Comparison of ENCODE assay signal across 20 cellular contexts in the genomic region with DNA sequence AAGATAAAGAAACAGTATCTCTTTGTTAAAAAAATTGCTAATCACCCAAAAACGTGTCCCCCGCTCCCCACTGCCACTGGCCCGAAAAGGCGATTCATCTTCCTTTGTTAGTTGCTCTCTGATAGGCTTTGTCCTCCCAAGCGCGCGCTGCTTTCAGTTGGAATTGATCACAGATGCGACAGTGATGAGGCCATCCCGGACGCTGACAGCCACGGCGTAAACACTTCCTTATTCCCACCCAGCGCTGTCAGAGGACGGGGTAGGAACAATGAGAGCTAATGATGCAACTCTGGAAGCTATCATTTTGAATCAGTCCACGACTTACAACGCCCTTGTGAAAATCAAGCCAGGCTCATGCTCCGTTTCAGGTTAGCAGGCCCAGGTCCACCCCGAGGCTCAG. TPM values are rescaled to one million over a fixed set of nuclear protein-coding genes. Genes with fewer than 3 reads are reported as not detected.
DNase-seq lines count a peak whose midpoint lies in the region; ATAC-seq and TF ChIP-seq lines count a peak whose summit lies in the region.
"Had no signal": no experiment of that assay in that cellular context is flagged by ENCODE, and none has a peak within 500 bp of the region (broad histone marks: within the 10 kb centered on the region; RNA-seq: fewer than 3 reads in every experiment).

No MANE protein-coding gene starts in this region.

- H3K27me3 Mint-ChIP-seq in HFFc6 (ENCODE audit: insufficient read depth) (no peaks in the 10 kb centered on the region; the same call in 1 of the 2 replicates), glutamatergic neuron (ENCODE audit: unreplicated experiment) (peaks cover 3% of the 10 kb centered on the region)

- POLR2A ChIA-PET in HEK293T (lab: Yijun Ruan, JAX) = no interaction called here

- no peaks in the 10 kb centered on the region for H3K4me1 ChIP-seq in heart left ventricle
- H3K4me1 ChIP-seq: A549, HAP-1 had no signal

- intact Hi-C loops in heart left ventricle (cut with DNase I) = no loop called here

- no peak overlapping the region for H3K4me3 ChIP-seq in heart left ventricle
- H3K4me3 ChIP-seq: A549, HAP-1 had no signal

- H3K9me3 Mint-ChIP-seq in HFFc6 (no peaks in the 10 kb centered on the region; the same call in 1 of the 2 replicates), glutamatergic neuron (ENCODE audit: unreplicated experiment) (no peaks in the 10 kb centered on the region)

- H3K27me3 ChIP-seq in layer of hippocampus (ENCODE audit: control insufficient read depth, insufficient read depth, low read length) (no peaks in the 10 kb centered on the region), heart left ventricle (no peaks in the 10 kb centered on the region)

- no peak for ATAC-seq in heart left ventricle
- ATAC-seq: A549 had no signal

- TF ChIP-seq POLR2A in heart left ventricle (IDR thresholded peaks at IDR 0.05) = no peak

- TF ChIP-seq CTCF in HFFc6 (IDR thresholded peaks at IDR 0.05) (no peak), glutamatergic neuron (IDR thresholded peaks at IDR 0.05; ENCODE audit: partially characterized antibody, unreplicated experiment) (no peak), heart left ventricle (IDR thresholded peaks at IDR 0.05) (no peak)

- peaks cover 0 to 74% (median 25%) of the 10 kb centered on the region in 9 donors for H3K36me3 ChIP-seq in heart left ventricle
- H3K36me3 ChIP-seq: HAP-1 had no signal

- no peak overlapping the region; the same call in 1 of the 2 replicates for H3K4me3 Mint-ChIP-seq in HFFc6
- no peak overlapping the region for H3K4me3 Mint-ChIP-seq in glutamatergic neuron (ENCODE audit: unreplicated experiment)

- DNase-seq in HFFc6 (no peak), cortex of kidney (lab: John Stamatoyannopoulos, UW) (peak; percentile 5), putamen (ENCODE audit: low spot score) (peak; percentile 80), glutamatergic neuron (no peak), heart left ventricle (no peak), NCI-H1105 (lab: John Stamatoyannopoulos, UW) (no peak), HEK293T (ENCODE audit: extremely low spot score) (no peak)
- DNase-seq: COR-L47, NCI-H1417 treated with DMSO at 0.1 percent for 48 hours, NCI-H2029, NCI-H2171, NCI-H446, NCI-H69, OCI-M1, RPMI8226, SIG-M5 had no signal

- H3K27ac ChIP-seq in layer of hippocampus (ENCODE audit: low read depth, low read length) = peak overlapping the region; percentile 49
- no peak overlapping the region for H3K27ac ChIP-seq in heart left ventricle
- H3K27ac ChIP-seq: A549, C4-2B had no signal

- CTCF ChIA-PET in HEK293T (lab: Yijun Ruan, JAX) = no interaction called here

- H3K9me3 ChIP-seq in heart left ventricle = peaks cover 0 to 4% (median 0%) of the 10 kb centered on the region in 12 donors
- H3K9me3 ChIP-seq: A549, HAP-1 had no signal

- H3K27ac Mint-ChIP-seq in HFFc6 = peak overlapping the region; percentile 24; the same call in 1 of the 2 replicates
- H3K27ac Mint-ChIP-seq in glutamatergic neuron (ENCODE audit: unreplicated experiment) = no peak overlapping the region

- 81 to 89% (median 86%) methylated on average over 18 of the region's 18 CpGs for WGBS in heart left ventricle, 4 donors

- no peaks in the 10 kb centered on the region; the same call in 1 of the 2 replicates for H3K4me1 Mint-ChIP-seq in HFFc6 (ENCODE audit: low read depth)
- peaks cover 2% of the 10 kb centered on the region for H3K4me1 Mint-ChIP-seq in glutamatergic neuron (ENCODE audit: low read depth, unreplicated experiment)

- H3K36me3 Mint-ChIP-seq in HFFc6 (ENCODE audit: low read depth) (peaks cover 27% of the 10 kb centered on the region), glutamatergic neuron (ENCODE audit: unreplicated experiment) (peaks cover 8% of the 10 kb centered on the region)

TF ChIP-seq in HEK293T, 16 proteins besides CTCF, POLR2A, EP300 and RAD21:
- TF ChIP-seq L3MBTL2 (conservative IDR thresholded peaks at IDR 0.05) (no peak), SP1 (IDR thresholded peaks at IDR 0.05) (no peak), ELF4 (IDR thresholded peaks at IDR 0.05) (no peak), FOXK2 (IDR thresholded peaks at IDR 0.05) (no peak), SUZ12 (IDR thresholded peaks at IDR 0.05) (no peak), LEF1 (IDR thresholded peaks at IDR 0.05; ENCODE audit: borderline replicate concordance) (no peak), BHLHE40 (IDR thresholded peaks at IDR 0.05; ENCODE audit: borderline replicate concordance) (no peak), FOXM1 (IDR thresholded peaks at IDR 0.05; ENCODE audit: borderline replicate concordance) (no peak), NFRKB (IDR thresholded peaks at IDR 0.05) (no peak)

RNA-seq across cellular contexts. Expression of gene SOD3, which starts 21.4 kb away (rescaled TPM):
- total RNA-seq in HFFc6 (2021; fragmentation: NEBNext Ultra II Directional; extraction: Animal tissue kit (Norgen Biotek cat#: 25700)) = 10 to 100 TPM; 13.9 to 18.5 (median 16.9) TPM
- total RNA-seq in glutamatergic neuron (ENCODE audit: unreplicated experiment) = not detected
- total RNA-seq in heart left ventricle = 100 to 1,000 TPM in 1 of 9 donors, 10 to 100 TPM in 8; 17.0 to 110 (median 43.0) TPM
- 10 to 100 TPM; 11.7 to 15.0 TPM for polyA plus RNA-seq in heart left ventricle
- polyA plus RNA-seq: A549 had no signal

Comparison
In these comparisons a context has a peak if more than half of its experiments do, and no peak if none do; other contexts are left out.
1. DNase-seq: peak in cortex of kidney (single experiment) and putamen (single experiment); none in HFFc6 (single experiment), glutamatergic neuron (single experiment), heart left ventricle (0 of 5), NCI-H1105 (single experiment) and HEK293T (single experiment).
2. RNA of gene SOD3, which starts 21.4 kb away (total RNA-seq): 17.0 to 110 TPM in heart left ventricle and 13.9 to 18.5 TPM in HFFc6; not detected in glutamatergic neuron (single experiment); every median in the first group is over 10 times any median in the second.